8 cellular contexts compared by ENCODE assay signal in genomic region chr20:46363874-46364669, GRCh38. TPM values are rescaled to one million over a fixed set of nuclear protein-coding genes. Genes with fewer than 3 reads are reported as not detected.
DNase-seq lines count a peak whose midpoint lies in the region; ATAC-seq and TF ChIP-seq lines count a peak whose summit lies in the region.

No MANE protein-coding gene starts in this region.

- no peaks in the 10 kb centered on the region for H3K9me3 Mint-ChIP-seq in nephron

- H4K20me1 ChIP-seq in KMS-11 (ENCODE audit: insufficient read depth) = peaks cover 4% of the 10 kb centered on the region

- peaks cover 32% of the 10 kb centered on the region for H3K36me3 Mint-ChIP-seq in nephron (ENCODE audit: low read depth)

- H3K4me1 Mint-ChIP-seq in nephron = peaks cover 25% of the 10 kb centered on the region

- H3K4me1 ChIP-seq in KMS-11 (ENCODE audit: low read depth, poor library complexity, severe bottlenecking) = peaks cover 70% of the 10 kb centered on the region

- no peaks in the 10 kb centered on the region for H3K27me3 Mint-ChIP-seq in nephron (ENCODE audit: low read depth)

- DNase-seq in DMS153 (lab: John Stamatoyannopoulos, UW) (peak; percentile 54), fibroblast of the aortic adventitia (ENCODE audit: low read depth) (peak; percentile 86)
- DNase-seq in activated effector memory CD4-positive, alpha-beta T cell treated with anti-CD3 and anti-CD28 coated beads, Interleukin-2, amount 50 U/mL, for 16 hours = peak; percentile 95
- peak; percentile 83 for DNase-seq in stimulated activated naive CD4-positive, alpha-beta T cell treated with Interleukin-2 at 50 U/mL for 16 hours (lab: John Stamatoyannopoulos, UW)

- H3K4me3 Mint-ChIP-seq in nephron = peak overlapping the region; percentile 90 to 94 (median 90)

- peak overlapping the region; percentile 97 for H3K4me2 ChIP-seq in KMS-11

- H3K27me3 ChIP-seq in KMS-11 (ENCODE audit: insufficient read depth, low read depth) = no peaks in the 10 kb centered on the region

- TF ChIP-seq CTCF in KMS-11 (conservative IDR thresholded peaks at IDR 0.05; ENCODE audit: low read depth, low read length) = no peak
- TF ChIP-seq CTCF in fibroblast of the aortic adventitia (IDR thresholded peaks at IDR 0.05; ENCODE audit: insufficient read depth, low read length) = no peak
- no peak for TF ChIP-seq CTCF in nephron (IDR thresholded peaks at IDR 0.05; ENCODE audit: unreplicated experiment in 3 of 3)

- H3K27ac ChIP-seq in KMS-11 = peak overlapping the region; percentile 97

- peaks cover 42% of the 10 kb centered on the region for H3K79me2 ChIP-seq in KMS-11 (ENCODE audit: insufficient read depth, low read depth)

- ATAC-seq in GM21619 (IDR thresholded peaks at IDR 0.05; ENCODE audit: unreplicated experiment) = peak; percentile 55

- peak; percentile 79 for TF ChIP-seq POLR2A in Raji (IDR thresholded peaks at IDR 0.05; ENCODE audit: insufficient read depth, low read depth, low read length)

- H3K4me3 ChIP-seq in KMS-11 (IDR thresholded peaks at IDR 0.05; ENCODE audit: insufficient read depth, low read depth, low read length) (peak overlapping the region; percentile 58), fibroblast of the aortic adventitia (ENCODE audit: low read depth, low read length) (peak overlapping the region; percentile 96)

- peak overlapping the region; percentile 87 for H3K9ac ChIP-seq in KMS-11

- peaks cover 7% of the 10 kb centered on the region; the same call in 1 of the 2 replicates for H3K36me3 ChIP-seq in KMS-11 (ENCODE audit: insufficient read depth)

- peak overlapping the region; percentile 39; the same call in 1 of the 2 replicates for H2AFZ ChIP-seq in KMS-11 (ENCODE audit: low read depth)

- H3K27ac Mint-ChIP-seq in nephron = peak overlapping the region; percentile 82 to 94 (median 91)

RNA-seq across cellular contexts. Expression of gene ELMO2, which starts 42.3 kb away (rescaled TPM):
- 36.6 and 48.2 TPM in 2 replicates for total RNA-seq in fibroblast of the aortic adventitia (ENCODE audit: low replicate concordance)

RNA-seq across cellular contexts. Expression of gene CDH22, which starts 55.8 kb away (rescaled TPM):
- not detected in 2 replicates for total RNA-seq in fibroblast of the aortic adventitia (ENCODE audit: low replicate concordance)

Comparison
In these comparisons a context has a peak if more than half of its experiments do, and no peak if none do; other contexts are left out.
1. Peak in every context shown above with its lines: DNase-seq, ATAC-seq, H3K4me3 ChIP-seq and H3K27ac ChIP-seq.